1 cellular context compared by ENCODE assay signal in the genomic region with DNA sequence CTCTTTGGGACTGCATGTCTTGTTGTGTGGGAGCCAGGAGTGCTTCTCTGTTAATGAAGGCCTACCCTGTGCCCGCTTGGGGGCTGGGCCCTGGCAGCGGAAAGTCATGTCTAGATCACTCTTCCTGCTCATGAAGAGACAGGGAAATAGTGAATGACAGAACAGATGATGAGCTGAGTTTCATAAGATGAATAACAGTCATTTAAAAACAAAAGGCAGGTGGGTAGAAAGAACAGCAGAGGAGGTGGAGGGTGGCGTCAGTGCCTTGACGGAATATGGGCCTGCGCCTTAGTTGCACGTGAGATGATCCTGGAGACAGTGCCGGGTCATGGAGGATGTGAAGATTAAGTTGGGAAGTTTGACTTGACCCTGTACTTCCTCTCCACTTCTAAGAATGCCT.
TF ChIP-seq lines count a peak whose summit lies in the region.

No MANE protein-coding gene starts in this region.

TF ChIP-seq in GM23338, 12 proteins besides CTCF, POLR2A, EP300 and RAD21 (continued from another document):
- TF ChIP-seq, protein P1, sequence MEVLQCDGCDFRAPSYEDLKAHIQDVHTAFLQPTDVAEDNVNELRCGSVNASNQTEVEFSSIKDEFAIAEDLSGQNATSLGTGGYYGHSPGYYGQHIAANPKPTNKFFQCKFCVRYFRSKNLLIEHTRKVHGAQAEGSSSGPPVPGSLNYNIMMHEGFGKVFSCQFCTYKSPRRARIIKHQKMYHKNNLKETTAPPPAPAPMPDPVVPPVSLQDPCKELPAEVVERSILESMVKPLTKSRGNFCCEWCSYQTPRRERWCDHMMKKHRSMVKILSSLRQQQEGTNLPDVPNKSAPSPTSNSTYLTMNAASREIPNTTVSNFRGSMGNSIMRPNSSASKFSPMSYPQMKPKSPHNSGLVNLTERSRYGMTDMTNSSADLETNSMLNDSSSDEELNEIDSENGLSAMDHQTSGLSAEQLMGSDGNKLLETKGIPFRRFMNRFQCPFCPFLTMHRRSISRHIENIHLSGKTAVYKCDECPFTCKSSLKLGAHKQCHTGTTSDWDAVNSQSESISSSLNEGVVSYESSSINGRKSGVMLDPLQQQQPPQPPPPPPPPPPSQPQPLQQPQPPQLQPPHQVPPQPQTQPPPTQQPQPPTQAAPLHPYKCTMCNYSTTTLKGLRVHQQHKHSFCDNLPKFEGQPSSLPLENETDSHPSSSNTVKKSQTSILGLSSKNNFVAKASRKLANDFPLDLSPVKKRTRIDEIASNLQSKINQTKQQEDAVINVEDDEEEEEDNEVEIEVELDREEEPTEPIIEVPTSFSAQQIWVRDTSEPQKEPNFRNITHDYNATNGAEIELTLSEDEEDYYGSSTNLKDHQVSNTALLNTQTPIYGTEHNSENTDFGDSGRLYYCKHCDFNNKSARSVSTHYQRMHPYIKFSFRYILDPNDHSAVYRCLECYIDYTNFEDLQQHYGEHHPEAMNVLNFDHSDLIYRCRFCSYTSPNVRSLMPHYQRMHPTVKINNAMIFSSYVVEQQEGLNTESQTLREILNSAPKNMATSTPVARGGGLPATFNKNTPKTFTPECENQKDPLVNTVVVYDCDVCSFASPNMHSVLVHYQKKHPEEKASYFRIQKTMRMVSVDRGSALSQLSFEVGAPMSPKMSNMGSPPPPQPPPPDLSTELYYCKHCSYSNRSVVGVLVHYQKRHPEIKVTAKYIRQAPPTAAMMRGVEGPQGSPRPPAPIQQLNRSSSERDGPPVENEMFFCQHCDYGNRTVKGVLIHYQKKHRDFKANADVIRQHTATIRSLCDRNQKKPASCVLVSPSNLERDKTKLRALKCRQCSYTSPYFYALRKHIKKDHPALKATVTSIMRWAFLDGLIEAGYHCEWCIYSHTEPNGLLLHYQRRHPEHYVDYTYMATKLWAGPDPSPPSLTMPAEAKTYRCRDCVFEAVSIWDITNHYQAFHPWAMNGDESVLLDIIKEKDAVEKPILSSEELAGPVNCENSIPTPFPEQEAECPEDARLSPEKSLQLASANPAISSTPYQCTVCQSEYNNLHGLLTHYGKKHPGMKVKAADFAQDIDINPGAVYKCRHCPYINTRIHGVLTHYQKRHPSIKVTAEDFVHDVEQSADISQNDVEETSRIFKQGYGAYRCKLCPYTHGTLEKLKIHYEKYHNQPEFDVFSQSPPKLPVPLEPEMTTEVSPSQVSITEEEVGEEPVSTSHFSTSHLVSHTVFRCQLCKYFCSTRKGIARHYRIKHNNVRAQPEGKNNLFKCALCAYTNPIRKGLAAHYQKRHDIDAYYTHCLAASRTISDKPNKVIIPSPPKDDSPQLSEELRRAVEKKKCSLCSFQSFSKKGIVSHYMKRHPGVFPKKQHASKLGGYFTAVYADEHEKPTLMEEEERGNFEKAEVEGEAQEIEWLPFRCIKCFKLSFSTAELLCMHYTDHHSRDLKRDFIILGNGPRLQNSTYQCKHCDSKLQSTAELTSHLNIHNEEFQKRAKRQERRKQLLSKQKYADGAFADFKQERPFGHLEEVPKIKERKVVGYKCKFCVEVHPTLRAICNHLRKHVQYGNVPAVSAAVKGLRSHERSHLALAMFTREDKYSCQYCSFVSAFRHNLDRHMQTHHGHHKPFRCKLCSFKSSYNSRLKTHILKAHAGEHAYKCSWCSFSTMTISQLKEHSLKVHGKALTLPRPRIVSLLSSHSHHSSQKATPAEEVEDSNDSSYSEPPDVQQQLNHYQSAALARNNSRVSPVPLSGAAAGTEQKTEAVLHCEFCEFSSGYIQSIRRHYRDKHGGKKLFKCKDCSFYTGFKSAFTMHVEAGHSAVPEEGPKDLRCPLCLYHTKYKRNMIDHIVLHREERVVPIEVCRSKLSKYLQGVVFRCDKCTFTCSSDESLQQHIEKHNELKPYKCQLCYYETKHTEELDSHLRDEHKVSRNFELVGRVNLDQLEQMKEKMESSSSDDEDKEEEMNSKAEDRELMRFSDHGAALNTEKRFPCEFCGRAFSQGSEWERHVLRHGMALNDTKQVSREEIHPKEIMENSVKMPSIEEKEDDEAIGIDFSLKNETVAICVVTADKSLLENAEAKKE (CRISPR knock-in tag; IDR thresholded peaks at IDR 0.05) = no peak
TF ChIP-seq in GM23338: peak in this region for 0.
